In genomic region chrX:1213971-1214370, GRCh38 we compare ENCODE assay signal across 26 cellular contexts. TPM values are rescaled to one million over a fixed set of nuclear protein-coding genes. Genes with fewer than 3 reads are reported as not detected.
DNase-seq lines count a peak whose midpoint lies in the region; ATAC-seq and TF ChIP-seq lines count a peak whose summit lies in the region.
"Had no signal": no experiment of that assay in that cellular context is flagged by ENCODE, and none has a peak within 500 bp of the region (broad histone marks: within the 10 kb centered on the region; RNA-seq: fewer than 3 reads in every experiment).

No MANE protein-coding gene starts in this region.

- no peaks in the 10 kb centered on the region for H3K36me3 ChIP-seq in MM.1S (replicated peaks; ENCODE audit: insufficient read depth, low read length)
- H3K36me3 ChIP-seq: BE2C, MG63 had no signal

- H4K20me1 ChIP-seq in MM.1S (ENCODE audit: insufficient read depth, low read length): no peaks in the 10 kb centered on the region

- H3K9me2 ChIP-seq in MM.1S (replicated peaks; ENCODE audit: insufficient read depth, low read length): no peaks in the 10 kb centered on the region

- H3K27me3 Mint-ChIP-seq in activated naive CD4-positive, alpha-beta T cell treated with anti-CD3 and anti-CD28 coated beads, Interleukin-2, amount 10 ng/mL, durations not matched to agents 7 days and 5 days: peaks cover 33% of the 10 kb centered on the region
- H3K27me3 Mint-ChIP-seq: CD4-positive, alpha-beta memory T cell had no signal

- no peak overlapping the region for H3K4me3 ChIP-seq in MM.1S (ENCODE audit: low read length)
- H3K4me3 ChIP-seq: GM12878, GM23248, MG63 had no signal

- no peak for DNase-seq in activated naive CD4-positive, alpha-beta T cell treated with anti-CD3 and anti-CD28 coated beads, Interleukin-2, amount 10 ng/mL, durations not matched to agents 7 days and 5 days
- no peak for DNase-seq in activated naive CD4-positive, alpha-beta T cell (lab: John Stamatoyannopoulos, UW)
- DNase-seq in MM.1S: no peak
- peak; percentile 11 for DNase-seq in posterior vena cava (ENCODE audit: low spot score)
- DNase-seq in NCI-H146 treated with DMSO at 0.1 percent for 48 hours (lab: John Stamatoyannopoulos, UW; ENCODE audit: unreplicated experiment): no peak
- no peak for DNase-seq in OCI-M1 (lab: John Stamatoyannopoulos, UW)
- DNase-seq: BE2C; Caco-2; CD4-positive, alpha-beta memory T cell; DMS 273 treated with DMSO at 0.1 percent for 48 hours; DMS79 treated with DMSO at 0.1 percent for 48 hours; GM23248; H9; HFFc6; MG63; NCI-H1048; NCI-H1417 treated with DMSO at 0.1 percent for 48 hours; NCI-H187 treated with DMSO at 0.1 percent for 48 hours; NCI-H510A; NCI-H748 treated with DMSO at 0.1 percent for 48 hours had no signal

- peak overlapping the region; percentile 37 for H3K27ac Mint-ChIP-seq in activated naive CD4-positive, alpha-beta T cell treated with anti-CD3 and anti-CD28 coated beads, Interleukin-2, amount 10 ng/mL, durations not matched to agents 7 days and 5 days
- H3K27ac Mint-ChIP-seq: H9, HFFc6 had no signal

- H3K27ac ChIP-seq in MM.1S (ENCODE audit: low read length): peak overlapping the region; percentile 97; the same call in 1 of the 2 replicates
- H3K27ac ChIP-seq: GM23248, RWPE1 had no signal

- H3K79me2 ChIP-seq in MM.1S (ENCODE audit: low read length): peaks cover 7% of the 10 kb centered on the region; the same call in 1 of the 2 replicates

- peaks cover 11% of the 10 kb centered on the region for H3K9me3 Mint-ChIP-seq in activated naive CD4-positive, alpha-beta T cell treated with anti-CD3 and anti-CD28 coated beads, Interleukin-2, amount 10 ng/mL, durations not matched to agents 7 days and 5 days

- no peak for TF ChIP-seq CTCF in MM.1S (IDR thresholded peaks at IDR 0.05; ENCODE audit: low read length)

- no peak for ATAC-seq in GM21447 (IDR thresholded peaks at IDR 0.05; ENCODE audit: unreplicated experiment)
- ATAC-seq: GM12878, SK-N-SH treated with all-trans-retinoic acid at 6 μM for 48 hours had no signal

- no peak overlapping the region for H3K4me3 Mint-ChIP-seq in activated naive CD4-positive, alpha-beta T cell treated with anti-CD3 and anti-CD28 coated beads, Interleukin-2, amount 10 ng/mL, durations not matched to agents 7 days and 5 days
- H3K4me3 Mint-ChIP-seq: H9, HFFc6 had no signal

- peaks cover 4% of the 10 kb centered on the region for H3K36me3 Mint-ChIP-seq in activated naive CD4-positive, alpha-beta T cell treated with anti-CD3 and anti-CD28 coated beads, Interleukin-2, amount 10 ng/mL, durations not matched to agents 7 days and 5 days
- H3K36me3 Mint-ChIP-seq: CD4-positive, alpha-beta memory T cell had no signal

- no peaks in the 10 kb centered on the region for H3K27me3 ChIP-seq in MM.1S (replicated peaks; ENCODE audit: insufficient read depth, low read length)
- H3K27me3 ChIP-seq: BE2C, MG63 had no signal

- intact Hi-C loops in posterior vena cava (cut with DNase I): no loop called here

- H3F3A ChIP-seq in MM.1S (ENCODE audit: insufficient read depth, low read length): peaks cover 15% of the 10 kb centered on the region

- no peak overlapping the region for H3K4me2 ChIP-seq in MM.1S (ENCODE audit: low read depth, low read length)

- H3K9ac ChIP-seq in MM.1S (ENCODE audit: low read length): no peak overlapping the region
- H3K9ac ChIP-seq: GM23248 had no signal

- CTCF ChIA-PET in activated naive CD4-positive, alpha-beta T cell treated with anti-CD3 and anti-CD28 coated beads, Interleukin-2, amount 10 ng/mL, durations not matched to agents 7 days and 5 days (lab: Charles Lee): no interaction called here

- peaks cover 9% of the 10 kb centered on the region for H3K4me1 ChIP-seq in MM.1S (ENCODE audit: low read length)
- H3K4me1 ChIP-seq: BE2C, Caco-2 had no signal

- no peak overlapping the region for H2AFZ ChIP-seq in MM.1S (ENCODE audit: low read length)
- H2AFZ ChIP-seq: GM23248 had no signal

- peaks cover 36% of the 10 kb centered on the region for H3K4me1 Mint-ChIP-seq in activated naive CD4-positive, alpha-beta T cell treated with anti-CD3 and anti-CD28 coated beads, Interleukin-2, amount 10 ng/mL, durations not matched to agents 7 days and 5 days

- no peaks in the 10 kb centered on the region for H3K9me3 ChIP-seq in MM.1S (replicated peaks; ENCODE audit: insufficient read depth, low read length)
- H3K9me3 ChIP-seq: BE2C had no signal

RNA-seq across cellular contexts. Expression of gene CRLF2, which starts 1.5 kb away (rescaled TPM):
- 1 to 10 TPM in 1 of 2 donors, under 1 TPM in 1; 0.33 to 1.1 TPM for total RNA-seq in posterior vena cava
- total RNA-seq: A673, Caco-2, GM23248, H9, LHCN-M2 had no signal

RNA-seq across cellular contexts. Expression of gene CSF2RA, which starts 54.6 kb away (rescaled TPM):
- total RNA-seq in posterior vena cava: 10 to 100 TPM in 1 of 2 donors, 1 to 10 TPM in 1; 4.9 to 13.1 TPM
- total RNA-seq: A673, GM23248, LHCN-M2 had no signal
